10 cellular contexts compared by ENCODE assay signal in the genomic region with DNA sequence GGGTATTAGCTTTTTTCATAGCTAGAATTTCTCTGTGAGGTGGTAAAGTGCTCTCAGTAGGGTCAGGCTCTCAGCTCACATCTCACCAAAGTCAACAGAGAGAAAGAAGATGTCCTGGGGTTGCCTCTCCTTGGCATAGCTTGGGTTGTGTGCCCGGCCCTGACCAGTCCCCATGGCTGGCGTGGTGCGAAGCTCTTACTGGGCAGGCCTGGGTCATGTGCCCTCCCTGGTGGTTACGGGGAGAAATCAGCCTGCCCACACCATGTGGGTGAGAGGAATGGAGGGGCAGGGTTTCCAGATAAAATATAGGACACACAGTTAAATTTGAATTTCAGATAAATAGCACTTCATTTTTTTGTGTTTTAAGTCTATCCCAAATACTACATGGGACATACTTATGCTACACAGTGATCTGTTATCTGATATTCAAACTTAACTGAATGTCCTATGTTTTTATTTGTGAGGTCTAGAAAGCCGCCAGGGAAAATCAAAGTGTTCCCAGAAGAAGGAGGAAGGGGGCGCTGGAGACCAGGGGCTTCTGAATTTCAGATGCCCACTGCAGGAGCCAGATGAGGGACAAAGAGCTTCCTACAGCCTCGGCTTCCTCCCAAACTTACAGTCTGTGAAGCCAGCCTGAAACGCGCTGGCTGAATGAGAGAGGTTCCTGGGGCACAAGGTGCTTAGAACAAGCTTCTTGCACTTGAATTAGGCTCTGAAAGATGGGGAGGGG. TPM values are rescaled to one million over a fixed set of nuclear protein-coding genes. Genes with fewer than 3 reads are reported as not detected.
A peak's percentile ranks its signal among the peaks of the same experiment; 100 is the strongest.
DNase-seq lines count a peak whose midpoint lies in the region; ATAC-seq and TF ChIP-seq lines count a peak whose summit lies in the region.
"Had no signal": no experiment of that assay in that cellular context is flagged by ENCODE, and none has a peak within 500 bp of the region (broad histone marks: within the 10 kb centered on the region; RNA-seq: fewer than 3 reads in every experiment).

No MANE protein-coding gene starts in this region.

- H3K4me1 ChIP-seq in A673 (ENCODE audit: insufficient read depth, low read length, poor library complexity, severe bottlenecking), result peaks cover 6% of the 10 kb centered on the region
- H3K4me1 ChIP-seq in iPS-20b (ENCODE audit: insufficient read depth, low read length), result peaks cover 8% of the 10 kb centered on the region; the same call in 1 of the 2 replicates
- H3K4me1 ChIP-seq in upper lobe of right lung, result peaks cover 14% of the 10 kb centered on the region

- no peaks in the 10 kb centered on the region for H3K36me3 ChIP-seq in A673 (ENCODE audit: insufficient read depth, low read length, poor library complexity, severe bottlenecking)
- no peaks in the 10 kb centered on the region for H3K36me3 ChIP-seq in iPS-20b (ENCODE audit: insufficient read depth, low read depth, low read length)
- no peaks in the 10 kb centered on the region for H3K36me3 ChIP-seq in MG63
- H3K36me3 ChIP-seq in upper lobe of right lung, result no peaks in the 10 kb centered on the region
- H3K36me3 ChIP-seq: prostate gland had no signal

- POLR2A ChIA-PET in A673 (lab: Charles Lee; ENCODE audit: low non-redundant PET), result no interaction called here

- H3K27ac ChIP-seq in A673 (ENCODE audit: low read depth, low read length, poor library complexity, severe bottlenecking), result no peak overlapping the region
- no peak overlapping the region for H3K27ac ChIP-seq in iPS-20b (ENCODE audit: low read length)
- H3K27ac ChIP-seq in upper lobe of right lung, result no peak overlapping the region

- ATAC-seq in GM21576 (IDR thresholded peaks at IDR 0.05; ENCODE audit: unreplicated experiment), result no peak
- no peak for ATAC-seq in HG02623 (IDR thresholded peaks at IDR 0.05; ENCODE audit: unreplicated experiment)
- ATAC-seq in upper lobe of right lung, result no peak

- H3K9me3 ChIP-seq in A673 (ENCODE audit: low read depth, low read length, poor library complexity, severe bottlenecking) (no peaks in the 10 kb centered on the region), iPS-20b (ENCODE audit: insufficient read depth, low read depth, low read length) (no peaks in the 10 kb centered on the region), MG63 (no peaks in the 10 kb centered on the region), upper lobe of right lung (no peaks in the 10 kb centered on the region)
- H3K9me3 ChIP-seq: prostate gland had no signal

- CTCF ChIA-PET in A673 (lab: Charles Lee), result interaction anchor here (1.0 kb wide), 1 partner anchor 213 kb away, joined by 4 read pairs; no protein-coding TSS in a partner anchor

- peak overlapping the region in 3 of 5 experiments; percentile 62 to 91 (median 86) for H3K27ac Mint-ChIP-seq in brain

- H3K36me3 Mint-ChIP-seq in brain, result no peaks in the 10 kb centered on the region

- H3K9me3 Mint-ChIP-seq in brain, result no peaks in the 10 kb centered on the region

- peak; percentile 57 for TF ChIP-seq CTCF in A673 (conservative IDR thresholded peaks at IDR 0.05; ENCODE audit: low read depth, low read length)
- TF ChIP-seq CTCF in HFF-Myc (IDR thresholded peaks at IDR 0.05; ENCODE audit: low read depth, low read length, missing control alignments), result peak; percentile 15
- peak; percentile 48 to 52 for TF ChIP-seq CTCF in brain (conservative IDR thresholded peaks at IDR 0.05)
- TF ChIP-seq CTCF in upper lobe of right lung (IDR thresholded peaks at IDR 0.05), result no peak

- H3K27me3 ChIP-seq in A673 (replicated peaks; ENCODE audit: insufficient read depth, low read depth, low read length, poor library complexity) (no peaks in the 10 kb centered on the region), iPS-20b (ENCODE audit: insufficient read depth, low read length) (no peaks in the 10 kb centered on the region), MG63 (no peaks in the 10 kb centered on the region), upper lobe of right lung (no peaks in the 10 kb centered on the region)

- H3K4me3 ChIP-seq in A673 (ENCODE audit: low read depth, low read length, poor library complexity, severe bottlenecking) (no peak overlapping the region), HFF-Myc (replicated peaks; ENCODE audit: low read depth, low read length) (no peak overlapping the region), iPS-20b (ENCODE audit: low read length) (no peak overlapping the region), MG63 (no peak overlapping the region), upper lobe of right lung (no peak overlapping the region)
- H3K4me3 ChIP-seq: prostate gland had no signal

- H3K9ac ChIP-seq in iPS-20b (ENCODE audit: low read depth, low read length), result peak overlapping the region; percentile 62; the same call in 1 of the 2 replicates

- peak; percentile 35 for DNase-seq in A673 (ENCODE audit: low spot score)
- no peak for DNase-seq in HFF-Myc (ENCODE audit: extremely low read depth, low read depth)
- no peak for DNase-seq in MG63
- no peak for DNase-seq in upper lobe of right lung
- DNase-seq: activated T-cell treated with anti-CD3 and anti-CD28 coated beads, Interleukin-2, amount 50 U/mL, for 48 hours had no signal

- no peak overlapping the region for H3K4me3 Mint-ChIP-seq in brain

- intact Hi-C loops in A673 (cut with micrococcal nuclease; ENCODE audit: unreplicated experiment), result no loop called here
- intact Hi-C loops in upper lobe of right lung (cut with DNase I), result no loop called here

- H3K4me1 Mint-ChIP-seq in brain, result peaks cover 44% of the 10 kb centered on the region

- no TSS peak for BruUV-seq in A673 (replicated peaks; lab: Mats Ljungman, UMichigan)

- no peaks in the 10 kb centered on the region for H3K27me3 Mint-ChIP-seq in brain

RNA-seq across cellular contexts. Expression of gene NKD1, which starts 45.4 kb away (rescaled TPM):
- 0.57 and 1.1 TPM in 2 replicates for total RNA-seq in A673 (2021)
- 3.0 TPM for polyA plus RNA-seq in brain (ENCODE audit: insufficient read depth, low read depth, low replicate concordance)
- total RNA-seq in MG63 (2014; rRNA removed; shearing (Covaris generic); ENCODE audit: low replicate concordance), result 0.07 and 0.12 TPM in 2 replicates
- 47.2 TPM for total RNA-seq in upper lobe of right lung

Comparison
In these comparisons a context has a peak if more than half of its experiments do, and no peak if none do; other contexts are left out.
1. RNA of gene NKD1, which starts 45.4 kb away (total RNA-seq): 47.2 TPM in upper lobe of right lung (single experiment); 0.57 to 1.1 TPM in A673 and 0.07 to 0.12 TPM in MG63; every median in the first group is over 10 times any median in the second.